Comparison of ENCODE assay signal across 19 cellular contexts in genomic region chr3:65729973-65730372, GRCh38.
DNase-seq lines count a peak whose midpoint lies in the region; ATAC-seq and TF ChIP-seq lines count a peak whose summit lies in the region.
"Had no signal": no experiment of that assay in that cellular context is flagged by ENCODE, and none has a peak within 500 bp of the region (broad histone marks: within the 10 kb centered on the region; RNA-seq: fewer than 3 reads in every experiment).

No MANE protein-coding gene starts in this region.

- no peaks in the 10 kb centered on the region; the same call in 1 of the 2 replicates for H3K79me2 ChIP-seq in H9 (ENCODE audit: insufficient read depth, low read length)

- H3K9ac ChIP-seq in H9 (ENCODE audit: extremely low read depth, insufficient read length, low read length) = no peak overlapping the region
- H3K9ac ChIP-seq in neuronal stem cell (ENCODE audit: low read depth, low read length, poor library complexity) = no peak overlapping the region

- peaks cover 0 to 2% (median 0%) of the 10 kb centered on the region in 3 experiments; a peak in 2 of 7 replicates for H3K36me3 Mint-ChIP-seq in H9 (ENCODE audit: insufficient read depth in 1 of 3, low read depth in 3 of 3)
- H3K36me3 Mint-ChIP-seq: CD4-positive, alpha-beta memory T cell had no signal

- no peaks in the 10 kb centered on the region for H3K27me3 ChIP-seq in H9 (ENCODE audit: insufficient read depth, low read length)
- no peaks in the 10 kb centered on the region for H3K27me3 ChIP-seq in neuronal stem cell (ENCODE audit: control insufficient read depth in 3 of 3, insufficient read depth in 3 of 3, low read depth in 1 of 3, low read length in 3 of 3)
- H3K27me3 ChIP-seq: vagina had no signal

- H3K4me2 ChIP-seq in H9 (ENCODE audit: insufficient read depth, insufficient read length, low read length) (no peak overlapping the region), neuronal stem cell (ENCODE audit: insufficient read depth, low read length, poor library complexity, severe bottlenecking) (no peak overlapping the region)

- H3K9me3 ChIP-seq in H9 (ENCODE audit: control insufficient read depth, low read depth, low read length) (no peaks in the 10 kb centered on the region), neuronal stem cell (replicated peaks in 1 of 2; ENCODE audit: control insufficient read depth in 2 of 2, insufficient read depth in 1 of 2, low read depth in 1 of 2, low read length in 2 of 2) (no peaks in the 10 kb centered on the region)
- H3K9me3 ChIP-seq: vagina had no signal

- POLR2A ChIA-PET in AG04449 (lab: Yijun Ruan, JAX) = no interaction called here

- peaks cover 58 to 61% of the 10 kb centered on the region in 2 experiments for H3K4me1 Mint-ChIP-seq in H9

- H4K20me1 ChIP-seq in H9 (ENCODE audit: control insufficient read depth, insufficient read depth, insufficient read length) = no peaks in the 10 kb centered on the region

- H3K18ac ChIP-seq in H9 (ENCODE audit: insufficient read length, low read depth, low read length) (no peak overlapping the region), neuronal stem cell (ENCODE audit: low read length) (no peak overlapping the region)

- no peak overlapping the region for H2BK15ac ChIP-seq in H9 (ENCODE audit: low read depth, low read length)
- no peak overlapping the region for H2BK15ac ChIP-seq in neuronal stem cell (ENCODE audit: low read length)

- CTCF ChIA-PET in AG04449 (lab: Yijun Ruan, JAX) = interaction anchor here (0.7 to 5.0 kb wide), 5 partner anchors 13 to 304 kb away, joined by 3 to 52 read pairs (median 4); no protein-coding TSS in a partner anchor

- no peaks in the 10 kb centered on the region for H3K23me2 ChIP-seq in H9 (ENCODE audit: insufficient read length, low read depth, low read length, poor library complexity, severe bottlenecking)

- H3K23ac ChIP-seq in H9 (ENCODE audit: insufficient read length, low read depth, low read length) (no peak overlapping the region), neuronal stem cell (ENCODE audit: low read depth, low read length, poor library complexity) (no peak overlapping the region)

- H3T11ph ChIP-seq in H9 (ENCODE audit: low read length) = no peak overlapping the region

- H2BK20ac ChIP-seq in H9 (ENCODE audit: low read depth, low read length, poor library complexity, severe bottlenecking) = no peak overlapping the region

- H2BK12ac ChIP-seq in H9 (ENCODE audit: insufficient read length, low read depth, low read length) (no peak overlapping the region), neuronal stem cell (ENCODE audit: low read length) (no peak overlapping the region)

- H3K27me3 Mint-ChIP-seq in H9 (ENCODE audit: low read depth) = no peaks in the 10 kb centered on the region
- H3K27me3 Mint-ChIP-seq: CD4-positive, alpha-beta memory T cell had no signal

- H3K4ac ChIP-seq in H9 (ENCODE audit: low read depth, low read length) = no peak overlapping the region
- H3K4ac ChIP-seq in neuronal stem cell (ENCODE audit: low read length) = no peak overlapping the region

- no peak for ATAC-seq in GM19463 (IDR thresholded peaks at IDR 0.05; ENCODE audit: unreplicated experiment)
- ATAC-seq: activated CD8-positive, alpha-beta T cell treated with anti-CD3 and anti-CD28 coated beads for 36 hours had no signal

- H4K8ac ChIP-seq in H9 (replicated peaks; ENCODE audit: insufficient read length, low read depth, low read length) = no peak overlapping the region
- no peak overlapping the region for H4K8ac ChIP-seq in neuronal stem cell (ENCODE audit: low read depth, low read length)

- no peak overlapping the region for H3K56ac ChIP-seq in H9 (ENCODE audit: insufficient read length, low read depth, low read length)

- H3K4me1 ChIP-seq in H9 (ENCODE audit: insufficient read depth, low read length) (peaks cover 2% of the 10 kb centered on the region; the same call in 1 of the 2 replicates), neuronal stem cell (ENCODE audit: control insufficient read depth in 2 of 2, insufficient read depth in 1 of 2, low read depth in 1 of 2, low read length in 2 of 2) (peaks cover 9 to 28% of the 10 kb centered on the region in 2 donors)

- no peaks in the 10 kb centered on the region for H3K36me3 ChIP-seq in neuronal stem cell (replicated peaks in 1 of 2; ENCODE audit: control insufficient read depth in 2 of 2, insufficient read depth in 2 of 2, low read length in 2 of 2)
- H3K36me3 ChIP-seq: vagina had no signal

- peak; percentile 36 for DNase-seq in AG04449 (ENCODE audit: low read depth, low spot score)
- no peak for DNase-seq in H9
- DNase-seq in coronary artery (ENCODE audit: low spot score) = no peak
- DNase-seq in neuronal stem cell (ENCODE audit: low spot score) = no peak
- DNase-seq in cerebellum (ENCODE audit: low spot score) = no peak
- DNase-seq in NCI-H2107 treated with DMSO at 0.1 percent for 48 hours (lab: John Stamatoyannopoulos, UW; ENCODE audit: unreplicated experiment) = no peak
- no peak for DNase-seq in GM19240 (ENCODE audit: insufficient read length, low spot score)
- DNase-seq: activated CD8-positive, alpha-beta T cell treated with anti-CD3 and anti-CD28 coated beads for 36 hours; activated naive CD4-positive, alpha-beta T cell; CD4-positive, alpha-beta memory T cell; central memory CD4-positive, alpha-beta T cell; GOT3; Karpas-422; left colon; NCI-H1930; NCI-H510A treated with DMSO at 0.1 percent for 48 hours; stimulated activated CD4-positive, alpha-beta T cell treated with anti-CD3 and anti-CD28 coated beads, Interleukin-12 subunit alpha, Interleukin-12 subunit beta, amount 100 ng/mL, for 4 hours had no signal

- TF ChIP-seq CTCF in AG04449 (IDR thresholded peaks at IDR 0.05; ENCODE audit: insufficient read depth, low read length, missing control alignments) (no peak), H9 (conservative IDR thresholded peaks at IDR 0.05) (no peak), coronary artery (IDR thresholded peaks at IDR 0.05) (no peak)

- H3K9me3 Mint-ChIP-seq in H9 = no peaks in the 10 kb centered on the region
- H3K9me3 Mint-ChIP-seq: activated CD8-positive, alpha-beta T cell treated with anti-CD3 and anti-CD28 coated beads for 36 hours had no signal

- H4K5ac ChIP-seq in H9 (ENCODE audit: insufficient read length, low read depth, low read length) = no peak overlapping the region

- H2BK5ac ChIP-seq in H9 (ENCODE audit: insufficient read length, low read length) = no peak overlapping the region
- no peak overlapping the region for H2BK5ac ChIP-seq in neuronal stem cell (ENCODE audit: low read length)

- H2AK5ac ChIP-seq in H9 (ENCODE audit: insufficient read length, low read length) = no peak overlapping the region
- no peak overlapping the region for H2AK5ac ChIP-seq in neuronal stem cell (ENCODE audit: low read depth, low read length)

- no peak overlapping the region for H3K27ac ChIP-seq in H9 (ENCODE audit: insufficient read length, low read depth, low read length)
- peak overlapping the region; percentile 26 to 42 for H3K27ac ChIP-seq in coronary artery
- H3K27ac ChIP-seq in neuronal stem cell (replicated peaks; ENCODE audit: low read length) = no peak overlapping the region
- H3K27ac ChIP-seq: vagina had no signal

- H3K4me3 Mint-ChIP-seq in H9 = no peak overlapping the region
- H3K4me3 Mint-ChIP-seq: activated CD8-positive, alpha-beta T cell treated with anti-CD3 and anti-CD28 coated beads for 36 hours; CD4-positive, alpha-beta memory T cell had no signal

- H2AFZ ChIP-seq in H9 (ENCODE audit: low read length) (no peak overlapping the region), neuronal stem cell (ENCODE audit: low read length) (peak overlapping the region; percentile 16)

- no peaks in the 10 kb centered on the region for H3K79me1 ChIP-seq in H9 (ENCODE audit: insufficient read depth, low read depth, low read length, poor library complexity, severe bottlenecking)
- no peaks in the 10 kb centered on the region for H3K79me1 ChIP-seq in neuronal stem cell (ENCODE audit: low read depth, low read length)

- H3K27ac Mint-ChIP-seq in H9 = peak overlapping the region in 2 of 3 experiments; percentile 16 to 67; a peak in 1 of 7 replicates
- H3K27ac Mint-ChIP-seq: activated CD8-positive, alpha-beta T cell treated with anti-CD3 and anti-CD28 coated beads for 36 hours; CD4-positive, alpha-beta memory T cell had no signal

- no peak overlapping the region for H4K91ac ChIP-seq in H9 (ENCODE audit: insufficient read length, low read depth, low read length)
- no peak overlapping the region for H4K91ac ChIP-seq in neuronal stem cell (ENCODE audit: low read depth, low read length, poor library complexity)

- no peak overlapping the region for H3K4me3 ChIP-seq in AG04449 (ENCODE audit: low read depth, low read length)
- no peak overlapping the region for H3K4me3 ChIP-seq in coronary artery
- H3K4me3 ChIP-seq in neuronal stem cell (ENCODE audit: low read length in 2 of 2) = no peak overlapping the region
- H3K4me3 ChIP-seq: vagina had no signal

- H2BK120ac ChIP-seq in H9 (ENCODE audit: low read depth, low read length, poor library complexity, severe bottlenecking) (no peak overlapping the region), neuronal stem cell (ENCODE audit: low read depth, low read length) (no peak overlapping the region)

- H3K14ac ChIP-seq in H9 (ENCODE audit: insufficient read depth, low read length) (no peak overlapping the region), neuronal stem cell (ENCODE audit: low read length) (no peak overlapping the region)

Comparison
In these comparisons a context has a peak if more than half of its experiments do, and no peak if none do; other contexts are left out.
1. H3K27ac ChIP-seq: peak in coronary artery (2 of 2); none in H9 (single experiment) and neuronal stem cell (single experiment).